12 cellular contexts compared by ENCODE assay signal in genomic region chr6:106167105-106167814, GRCh38.
DNase-seq lines count a peak whose midpoint lies in the region; ATAC-seq and TF ChIP-seq lines count a peak whose summit lies in the region.
"Had no signal": no experiment of that assay in that cellular context is flagged by ENCODE, and none has a peak within 500 bp of the region (broad histone marks: within the 10 kb centered on the region; RNA-seq: fewer than 3 reads in every experiment).

No MANE protein-coding gene starts in this region.

- DNase-seq in activated T-helper 1 cell treated with anti-CD3 and anti-CD28 coated beads, Interleukin-12 subunit alpha, Interleukin-12 subunit beta, Interleukin-2, Interleukin-4 antibody, amounts not matched to agents 30 ng/mL and 10 ng/mL and 1 ng/mL, durations not matched to agents 14 hours and 24 hours and 36 hours (ENCODE audit: low spot score): no peak
- DNase-seq in left ventricle myocardium inferior (no peak), head of caudate nucleus (no peak), GF-D8 (lab: John Stamatoyannopoulos, UW) (no peak), HuH-7 (ENCODE audit: low spot score) (no peak)
- DNase-seq: effector memory CD8-positive, alpha-beta T cell; IMR-90; PC-9; uterus had no signal

- H3K4me1 ChIP-seq in left ventricle myocardium inferior: no peaks in the 10 kb centered on the region
- H3K4me1 ChIP-seq: uterus had no signal

- no peak overlapping the region for H3K27ac ChIP-seq in left ventricle myocardium inferior (replicated peaks)
- H3K27ac ChIP-seq: PC-9, uterus had no signal

- H3K27me3 ChIP-seq in left ventricle myocardium inferior (ENCODE audit: low read depth): no peaks in the 10 kb centered on the region
- H3K27me3 ChIP-seq: uterus had no signal

- H3K4me3 ChIP-seq in left ventricle myocardium inferior: no peak overlapping the region
- H3K4me3 ChIP-seq: PC-9, uterus had no signal

- peaks cover 3% of the 10 kb centered on the region for H3K27me3 Mint-ChIP-seq in activated T-helper 1 cell treated with anti-CD3 and anti-CD28 coated beads, Interleukin-12 subunit alpha, Interleukin-12 subunit beta, Interleukin-2, Interleukin-4 antibody, amounts not matched to agents 30 ng/mL and 10 ng/mL and 1 ng/mL, durations not matched to agents 14 hours and 24 hours and 36 hours (ENCODE audit: insufficient read depth)
- H3K27me3 Mint-ChIP-seq: effector memory CD8-positive, alpha-beta T cell had no signal

- intact Hi-C loops in activated T-helper 1 cell treated with anti-CD3 and anti-CD28 coated beads, Interleukin-12 subunit alpha, Interleukin-12 subunit beta, Interleukin-2, Interleukin-4 antibody, amounts not matched to agents 30 ng/mL and 10 ng/mL and 1 ng/mL, durations not matched to agents 14 hours and 24 hours and 36 hours (cut with micrococcal nuclease): no loop called here
- intact Hi-C loops in left ventricle myocardium inferior (cut with micrococcal nuclease) (no loop called here), head of caudate nucleus (cut with DNase I) (no loop called here)

- peak; percentile 44 for ATAC-seq in GM18511 (IDR thresholded peaks at IDR 0.05; ENCODE audit: unreplicated experiment)
- ATAC-seq in GM21381 (IDR thresholded peaks at IDR 0.05; ENCODE audit: unreplicated experiment): peak; percentile 41
- peak; percentile 40 for ATAC-seq in HG03135 (IDR thresholded peaks at IDR 0.05; ENCODE audit: unreplicated experiment)
- ATAC-seq: effector memory CD8-positive, alpha-beta T cell had no signal

- no peaks in the 10 kb centered on the region for H3K36me3 ChIP-seq in left ventricle myocardium inferior
- H3K36me3 ChIP-seq: uterus had no signal

- peaks cover 4% of the 10 kb centered on the region for H3K9me3 Mint-ChIP-seq in activated T-helper 1 cell treated with anti-CD3 and anti-CD28 coated beads, Interleukin-12 subunit alpha, Interleukin-12 subunit beta, Interleukin-2, Interleukin-4 antibody, amounts not matched to agents 30 ng/mL and 10 ng/mL and 1 ng/mL, durations not matched to agents 14 hours and 24 hours and 36 hours
- H3K9me3 Mint-ChIP-seq: effector memory CD8-positive, alpha-beta T cell had no signal

- no peak for TF ChIP-seq CTCF in left ventricle myocardium inferior (IDR thresholded peaks at IDR 0.05; ENCODE audit: borderline replicate concordance)

- H3K4me1 Mint-ChIP-seq in activated T-helper 1 cell treated with anti-CD3 and anti-CD28 coated beads, Interleukin-12 subunit alpha, Interleukin-12 subunit beta, Interleukin-2, Interleukin-4 antibody, amounts not matched to agents 30 ng/mL and 10 ng/mL and 1 ng/mL, durations not matched to agents 14 hours and 24 hours and 36 hours (ENCODE audit: low read depth): peaks cover 76% of the 10 kb centered on the region

- peaks cover 5% of the 10 kb centered on the region for H3K36me3 Mint-ChIP-seq in activated T-helper 1 cell treated with anti-CD3 and anti-CD28 coated beads, Interleukin-12 subunit alpha, Interleukin-12 subunit beta, Interleukin-2, Interleukin-4 antibody, amounts not matched to agents 30 ng/mL and 10 ng/mL and 1 ng/mL, durations not matched to agents 14 hours and 24 hours and 36 hours (ENCODE audit: low read depth)

- peak overlapping the region; percentile 28 for H3K4me3 Mint-ChIP-seq in activated T-helper 1 cell treated with anti-CD3 and anti-CD28 coated beads, Interleukin-12 subunit alpha, Interleukin-12 subunit beta, Interleukin-2, Interleukin-4 antibody, amounts not matched to agents 30 ng/mL and 10 ng/mL and 1 ng/mL, durations not matched to agents 14 hours and 24 hours and 36 hours
- H3K4me3 Mint-ChIP-seq: effector memory CD8-positive, alpha-beta T cell had no signal

- H3K9me3 ChIP-seq in left ventricle myocardium inferior (replicated peaks): no peaks in the 10 kb centered on the region
- H3K9me3 ChIP-seq: uterus had no signal

- H3K27ac Mint-ChIP-seq in activated T-helper 1 cell treated with anti-CD3 and anti-CD28 coated beads, Interleukin-12 subunit alpha, Interleukin-12 subunit beta, Interleukin-2, Interleukin-4 antibody, amounts not matched to agents 30 ng/mL and 10 ng/mL and 1 ng/mL, durations not matched to agents 14 hours and 24 hours and 36 hours: peak overlapping the region; percentile 28
